9 cellular contexts compared by ENCODE assay signal in genomic region chr14:23076785-23077408, GRCh38. TPM values are rescaled to one million over a fixed set of nuclear protein-coding genes. Genes with fewer than 3 reads are reported as not detected.
DNase-seq lines count a peak whose midpoint lies in the region; ATAC-seq and TF ChIP-seq lines count a peak whose summit lies in the region.
"Had no signal": no experiment of that assay in that cellular context is flagged by ENCODE, and none has a peak within 500 bp of the region (broad histone marks: within the 10 kb centered on the region; RNA-seq: fewer than 3 reads in every experiment).

No MANE protein-coding gene starts in this region.

- intact Hi-C loops in Calu3 (cut with micrococcal nuclease; ENCODE audit: unreplicated experiment): loop anchor here (2.0 kb wide), 1 partner anchor 110 kb away; no protein-coding TSS in a partner anchor

- no peaks in the 10 kb centered on the region for H3K27me3 ChIP-seq in neural cell (ENCODE audit: insufficient read depth, low read depth, low read length)

- TF ChIP-seq RAD21 in Ishikawa (IDR thresholded peaks at IDR 0.05; ENCODE audit: low read depth) (peak; percentile 35), neural cell (conservative IDR thresholded peaks at IDR 0.05) (peak; percentile 55)

- no peak overlapping the region for H3K27ac ChIP-seq in neural cell (ENCODE audit: low read length)

- peaks cover 9% of the 10 kb centered on the region for H3K79me2 ChIP-seq in neural cell (replicated peaks; ENCODE audit: insufficient read depth, low read length)

- H3F3A ChIP-seq in neural cell (ENCODE audit: insufficient read depth, low read length, poor library complexity, severe bottlenecking): no peaks in the 10 kb centered on the region

- H3K36me3 Mint-ChIP-seq in Calu3 (ENCODE audit: insufficient read depth, unreplicated experiment): peaks cover 69% of the 10 kb centered on the region

- H4K20me1 ChIP-seq in neural cell (ENCODE audit: insufficient read depth): no peaks in the 10 kb centered on the region

- no TSS peak for BruUV-seq in Calu3 (replicated peaks; lab: Mats Ljungman, UMichigan)

- H3K9ac ChIP-seq in neural cell (ENCODE audit: low read length): no peak overlapping the region

- H2AFZ ChIP-seq in neural cell (ENCODE audit: low read depth, low read length): no peak overlapping the region

- no peak overlapping the region for H3K4me2 ChIP-seq in neural cell (ENCODE audit: low read length)

- no peak overlapping the region for H3K27ac Mint-ChIP-seq in Calu3 (ENCODE audit: unreplicated experiment)

- TF ChIP-seq EP300 in Ishikawa (IDR thresholded peaks at IDR 0.05; ENCODE audit: borderline replicate concordance) (no peak), neural cell (conservative IDR thresholded peaks at IDR 0.05; ENCODE audit: poor library complexity, severe bottlenecking) (no peak)

- H3K4me3 Mint-ChIP-seq in Calu3 (ENCODE audit: low read depth, unreplicated experiment): no peak overlapping the region

- CTCF ChIA-PET in Calu3 (lab: Charles Lee): interaction anchor here (1.4 to 3.2 kb wide), 4 partner anchors 8 to 44 kb away, joined by 4 to 11 read pairs (median 8); partner anchors contain the start of genes ACIN1 and C14orf119

- TF ChIP-seq CTCF in Calu3 (IDR thresholded peaks at IDR 0.05; ENCODE audit: unreplicated experiment) (peak; percentile 36), choroid plexus epithelial cell (conservative IDR thresholded peaks at IDR 0.05; ENCODE audit: low read depth, low read length) (peak; percentile 68), neural cell (IDR thresholded peaks at IDR 0.05; ENCODE audit: poor library complexity, severe bottlenecking) (peak; percentile 74)

- no peaks in the 10 kb centered on the region for H3K9me3 ChIP-seq in neural cell (ENCODE audit: low read length)

- H3K36me3 ChIP-seq in neural cell (ENCODE audit: insufficient read depth, low read length): peaks cover 19% of the 10 kb centered on the region

- H3K9me2 ChIP-seq in neural cell (ENCODE audit: insufficient read depth, low read length): no peaks in the 10 kb centered on the region

- H3K4me1 Mint-ChIP-seq in Calu3 (ENCODE audit: low read depth, unreplicated experiment): peaks cover 29% of the 10 kb centered on the region

- no peak for DNase-seq in Calu3
- peak; percentile 61 for DNase-seq in choroid plexus epithelial cell (ENCODE audit: low read depth)

- no peaks in the 10 kb centered on the region for H3K27me3 Mint-ChIP-seq in Calu3 (ENCODE audit: unreplicated experiment)

- no peaks in the 10 kb centered on the region for H3K9me3 Mint-ChIP-seq in Calu3 (ENCODE audit: low read depth, unreplicated experiment)

- ATAC-seq in HG02840 (IDR thresholded peaks at IDR 0.05; ENCODE audit: low FRiP score, unreplicated experiment) (no peak), GM18520 (IDR thresholded peaks at IDR 0.05; ENCODE audit: unreplicated experiment) (no peak), GM18867 (IDR thresholded peaks at IDR 0.05; ENCODE audit: unreplicated experiment) (no peak), HG03565 (IDR thresholded peaks at IDR 0.05; ENCODE audit: unreplicated experiment) (no peak)

- H3K4me3 ChIP-seq in choroid plexus epithelial cell (ENCODE audit: low read depth, low read length) (no peak overlapping the region), neural cell (ENCODE audit: low read length) (no peak overlapping the region)

TF ChIP-seq in Ishikawa, 13 proteins besides CTCF, POLR2A, EP300 and RAD21 (continues in another document):
- no peak for TF ChIP-seq TEAD4 (IDR thresholded peaks at IDR 0.05)
- TF ChIP-seq NFIC (IDR thresholded peaks at IDR 0.05): no peak
- TF ChIP-seq EGR1 (IDR thresholded peaks at IDR 0.05): no peak
- TF ChIP-seq REST (IDR thresholded peaks at IDR 0.05; ENCODE audit: low read depth): no peak
- no peak for TF ChIP-seq CEBPB (IDR thresholded peaks at IDR 0.05)
- no peak for TF ChIP-seq MAX (IDR thresholded peaks at IDR 0.05)
- TF ChIP-seq ZBTB7A (IDR thresholded peaks at IDR 0.05; ENCODE audit: low read depth): no peak
- TF ChIP-seq TAF1 (IDR thresholded peaks at IDR 0.05; ENCODE audit: low read depth): no peak
- no peak for TF ChIP-seq YY1 (IDR thresholded peaks at IDR 0.05; ENCODE audit: low read depth)

TF ChIP-seq in neural cell, 6 proteins besides CTCF, POLR2A, EP300 and RAD21:
- no peak for TF ChIP-seq POLR2AphosphoS5 (IDR thresholded peaks at IDR 0.05)
- peak; percentile 64 for TF ChIP-seq SMC3 (conservative IDR thresholded peaks at IDR 0.05; ENCODE audit: poor library complexity)
TF ChIP-seq in neural cell: peak in this region for 1.

RNA-seq across cellular contexts. Expression of gene ACIN1, which starts 18.0 kb away (rescaled TPM):
- total RNA-seq in Calu3 (2022): 181 and 191 TPM in 2 replicates
- 132 and 143 TPM in 2 replicates for polyA plus RNA-seq in neural cell
- polyA minus RNA-seq in neural cell: 137 and 139 TPM in 2 replicates

RNA-seq across cellular contexts. Expression of gene C14orf119, which starts 18.4 kb away (rescaled TPM):
- total RNA-seq in Calu3 (2022): 47.0 and 47.3 TPM in 2 replicates
- 23.3 and 26.4 TPM in 2 replicates for polyA plus RNA-seq in neural cell
- polyA minus RNA-seq in neural cell: 14.6 and 19.2 TPM in 2 replicates

RNA-seq across cellular contexts. Expression of gene CDH24, which starts 19.6 kb away (rescaled TPM):
- total RNA-seq in Calu3 (2022): 5.0 and 5.7 TPM in 2 replicates
- polyA plus RNA-seq in neural cell: 31.7 and 37.0 TPM in 2 replicates
- polyA minus RNA-seq in neural cell: 28.6 and 37.7 TPM in 2 replicates

RNA-seq across cellular contexts. Expression of gene CIROP, which starts 27.9 kb away (rescaled TPM):
- total RNA-seq in Calu3 (2022): not detected in 2 replicates
- not detected in 2 replicates for polyA plus RNA-seq in neural cell
- polyA minus RNA-seq in neural cell: not detected in 2 replicates
- total RNA-seq: pulmonary artery endothelial cell had no signal

RNA-seq across cellular contexts. Expression of gene PSMB11, which starts 34.9 kb away (rescaled TPM):
- not detected in 2 replicates for total RNA-seq in Calu3 (2022)
- not detected in 2 replicates for polyA plus RNA-seq in neural cell
- polyA minus RNA-seq in neural cell: not detected in 2 replicates
- total RNA-seq: pulmonary artery endothelial cell had no signal
